1 cellular context compared by ENCODE assay signal in genomic region chr11:94583213-94583884, GRCh38.
TF ChIP-seq lines count a peak whose summit lies in the region.

No MANE protein-coding gene starts in this region.

TF ChIP-seq in GM12878, 131 proteins besides CTCF, POLR2A, EP300 and RAD21 (continued from another document):
- TF ChIP-seq HSF1 (IDR thresholded peaks at IDR 0.05; ENCODE audit: low read depth, low read length) = no peak
- TF ChIP-seq, protein P1, sequence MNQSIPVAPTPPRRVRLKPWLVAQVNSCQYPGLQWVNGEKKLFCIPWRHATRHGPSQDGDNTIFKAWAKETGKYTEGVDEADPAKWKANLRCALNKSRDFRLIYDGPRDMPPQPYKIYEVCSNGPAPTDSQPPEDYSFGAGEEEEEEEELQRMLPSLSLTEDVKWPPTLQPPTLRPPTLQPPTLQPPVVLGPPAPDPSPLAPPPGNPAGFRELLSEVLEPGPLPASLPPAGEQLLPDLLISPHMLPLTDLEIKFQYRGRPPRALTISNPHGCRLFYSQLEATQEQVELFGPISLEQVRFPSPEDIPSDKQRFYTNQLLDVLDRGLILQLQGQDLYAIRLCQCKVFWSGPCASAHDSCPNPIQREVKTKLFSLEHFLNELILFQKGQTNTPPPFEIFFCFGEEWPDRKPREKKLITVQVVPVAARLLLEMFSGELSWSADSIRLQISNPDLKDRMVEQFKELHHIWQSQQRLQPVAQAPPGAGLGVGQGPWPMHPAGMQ (IDR thresholded peaks at IDR 0.05; ENCODE audit: borderline replicate concordance) = no peak
- TF ChIP-seq, protein P2, sequence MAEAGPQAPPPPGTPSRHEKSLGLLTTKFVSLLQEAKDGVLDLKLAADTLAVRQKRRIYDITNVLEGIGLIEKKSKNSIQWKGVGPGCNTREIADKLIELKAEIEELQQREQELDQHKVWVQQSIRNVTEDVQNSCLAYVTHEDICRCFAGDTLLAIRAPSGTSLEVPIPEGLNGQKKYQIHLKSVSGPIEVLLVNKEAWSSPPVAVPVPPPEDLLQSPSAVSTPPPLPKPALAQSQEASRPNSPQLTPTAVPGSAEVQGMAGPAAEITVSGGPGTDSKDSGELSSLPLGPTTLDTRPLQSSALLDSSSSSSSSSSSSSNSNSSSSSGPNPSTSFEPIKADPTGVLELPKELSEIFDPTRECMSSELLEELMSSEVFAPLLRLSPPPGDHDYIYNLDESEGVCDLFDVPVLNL (IDR thresholded peaks at IDR 0.05; ENCODE audit: low read depth, low read length) = no peak
- TF ChIP-seq MTA3 (IDR thresholded peaks at IDR 0.05; ENCODE audit: borderline replicate concordance, low read length) = no peak
- TF ChIP-seq SMC3 (IDR thresholded peaks at IDR 0.05; ENCODE audit: borderline replicate concordance, low read length) = no peak
- 0 out of 2 replicates have a peak, but pooled peaks have one; percentile 10 for TF ChIP-seq ZNF217 (IDR thresholded peaks at IDR 0.05)
- TF ChIP-seq DPF2 (IDR thresholded peaks at IDR 0.05) = 0 out of 2 replicates have a peak, but pooled peaks have one; percentile 21
- TF ChIP-seq POU2F2 (IDR thresholded peaks at IDR 0.05; ENCODE audit: borderline replicate concordance, low read depth, low read length) = no peak
